ENCODE assay signal across 29 cellular contexts in the genomic region with DNA sequence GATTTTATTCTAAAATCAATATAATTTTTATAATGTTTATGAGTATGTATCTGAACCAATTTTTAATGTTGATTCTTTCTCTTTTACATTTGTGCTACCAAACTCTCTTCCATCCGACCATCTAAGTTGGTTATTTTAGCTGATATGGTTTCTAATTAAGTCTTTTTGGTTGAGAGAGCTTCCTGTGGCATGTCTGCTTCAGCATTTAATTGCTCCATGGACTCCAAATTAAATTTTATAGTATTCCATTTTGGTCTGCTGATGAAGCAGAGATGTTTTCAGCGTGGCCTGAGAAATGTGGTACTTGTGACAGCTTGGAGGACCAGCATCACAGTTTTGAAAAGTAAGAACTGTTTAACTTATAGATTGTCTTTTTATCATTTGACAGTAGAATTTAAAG.
"Had no signal": no experiment of that assay in that cellular context is flagged by ENCODE, and none has a peak within 500 bp of the region (broad histone marks: within the 10 kb centered on the region; RNA-seq: fewer than 3 reads in every experiment).

No MANE protein-coding gene starts in this region.

- H3K4me2 ChIP-seq: hepatocyte had no signal

- H3K79me2 ChIP-seq: hepatocyte had no signal

- H2AFZ ChIP-seq: hepatocyte had no signal

- H3K9me3 ChIP-seq: adrenal gland, body of pancreas, esophagus squamous epithelium, gastroesophageal sphincter had no signal

- H3K4me1 ChIP-seq: body of pancreas, esophagus squamous epithelium had no signal

- H3K4me3 ChIP-seq: adrenal gland, body of pancreas, esophagus squamous epithelium, gastroesophageal sphincter, heart right ventricle, hepatocyte had no signal

- ATAC-seq: activated CD4-positive, CD25-positive, alpha-beta regulatory T cell treated with anti-CD3 and anti-CD28 coated beads, Interleukin-2, amount 50 U/mL, for 24 hours; activated CD8-positive, alpha-beta T cell treated with anti-CD3 and anti-CD28 coated beads for 36 hours; activated naive CD8-positive, alpha-beta T cell treated with anti-CD3 and anti-CD28 coated beads, Interleukin-2, amount 50 U/mL, for 24 hours; body of pancreas; effector memory CD8-positive, alpha-beta T cell; gastroesophageal sphincter; heart right ventricle had no signal

- H3K36me3 ChIP-seq: adrenal gland, WERI-Rb-1 had no signal

- H3K27me3 ChIP-seq: adrenal gland, body of pancreas, esophagus squamous epithelium, gastroesophageal sphincter, heart right ventricle, hepatocyte had no signal

- DNase-seq: activated B cell treated with CpG ODN at 0.5 μM for 24 hours; activated CD4-positive, alpha-beta T cell treated with anti-CD3 and anti-CD28 coated beads for 48 hours; activated CD4-positive, alpha-beta T cell treated with anti-CD3 and anti-CD28 coated beads, Interleukin-2, amount 50 U/mL, for 1 hour; activated CD4-positive, alpha-beta T cell treated with anti-CD3 and anti-CD28 coated beads, Interleukin-2, amount 50 U/mL, for 48 hours; activated CD8-positive, alpha-beta memory T cell treated with anti-CD3 and anti-CD28 coated beads for 24 hours; activated CD8-positive, alpha-beta T cell treated with anti-CD3 and anti-CD28 coated beads for 36 hours; activated effector memory CD4-positive, alpha-beta T cell treated with anti-CD3 and anti-CD28 coated beads, Interleukin-2, amount 50 U/mL, for 16 hours; activated naive CD4-positive, alpha-beta T cell treated with anti-CD3 and anti-CD28 coated beads for 36 hours; activated naive CD8-positive, alpha-beta T cell treated with anti-CD3 and anti-CD28 coated beads for 36 hours; activated naive CD8-positive, alpha-beta T cell treated with anti-CD3 and anti-CD28 coated beads, Interleukin-2, amount 50 U/mL, for 24 hours; activated T-cell treated with anti-CD3 and anti-CD28 coated beads, Interleukin-2, amount 50 U/mL, for 1 hour; activated T-cell treated with anti-CD3 and anti-CD28 coated beads, Interleukin-2, amount 50 U/mL, for 48 hours; adrenal gland; amygdala; aorta; body of pancreas; caudate nucleus; cortex of kidney; dermis blood vessel endothelial cell; effector CD4-positive, alpha-beta T cell; effector memory CD8-positive, alpha-beta T cell; esophagus squamous epithelium; foreskin melanocyte; heart right ventricle; T1000; WERI-Rb-1 had no signal
